Comparison of ENCODE assay signal across 8 cellular contexts in genomic region chr6:135568366-135568765, GRCh38.
DNase-seq lines count a peak whose midpoint lies in the region; ATAC-seq and TF ChIP-seq lines count a peak whose summit lies in the region.

No MANE protein-coding gene starts in this region.

- no peak overlapping the region for H3K27ac Mint-ChIP-seq in CD8-positive, alpha-beta T cell

- DNase-seq in CD8-positive, alpha-beta T cell = peak in 5 of 7 experiments; percentile 15 to 62 (median 28)
- peak in 3 of 5 experiments; percentile 28 to 99 (median 45) for DNase-seq in T-helper 2 cell
- peak; percentile 3 for DNase-seq in globus pallidus (ENCODE audit: low spot score)
- DNase-seq in aorta = peak in 1 of 2 donors; percentile 45
- no peak for DNase-seq in occipital lobe (lab: John Stamatoyannopoulos, UW)
- no peak for DNase-seq in NCI-H2029 treated with DMSO at 0.1 percent for 48 hours (lab: John Stamatoyannopoulos, UW)
- DNase-seq in GM19240 (ENCODE audit: insufficient read length, low spot score) = no peak

- H3K27me3 ChIP-seq in CD8-positive, alpha-beta T cell (ENCODE audit: insufficient read depth, low read length) = no peaks in the 10 kb centered on the region
- H3K27me3 ChIP-seq in aorta (ENCODE audit: control insufficient read depth in 1 of 2, insufficient read depth in 2 of 2, low read length in 1 of 2) = peaks cover 0 to 3% of the 10 kb centered on the region in 2 donors

- H3K4me1 Mint-ChIP-seq in CD8-positive, alpha-beta T cell (ENCODE audit: low read depth) = peaks cover 5% of the 10 kb centered on the region

- CTCF ChIA-PET in CD8-positive, alpha-beta T cell (lab: Charles Lee) = no interaction called here

- peak; percentile 77 for ATAC-seq in CD8-positive, alpha-beta T cell
- ATAC-seq in GM21619 (IDR thresholded peaks at IDR 0.05; ENCODE audit: unreplicated experiment) (peak; percentile 91), aorta (ENCODE audit: low FRiP score) (peak; percentile 60)

- no peaks in the 10 kb centered on the region for H3K36me3 Mint-ChIP-seq in CD8-positive, alpha-beta T cell

- 2 to 6% methylated on average over 3 of the region's 3 CpGs for WGBS in aorta, 2 donors

- H3K4me1 ChIP-seq in CD8-positive, alpha-beta T cell (ENCODE audit: insufficient read depth, low read length) = peaks cover 9% of the 10 kb centered on the region
- no peaks in the 10 kb centered on the region for H3K4me1 ChIP-seq in aorta (ENCODE audit: control insufficient read depth in 1 of 2, insufficient read depth in 2 of 2, low read length in 2 of 2)

- H3K9me3 ChIP-seq in CD8-positive, alpha-beta T cell (ENCODE audit: low read length) = no peaks in the 10 kb centered on the region
- no peaks in the 10 kb centered on the region for H3K9me3 ChIP-seq in aorta (ENCODE audit: control insufficient read depth, low read length)

- POLR2A ChIA-PET in CD8-positive, alpha-beta T cell (lab: Charles Lee) = no interaction called here

- no peak overlapping the region for H3K27ac ChIP-seq in CD8-positive, alpha-beta T cell (ENCODE audit: low read depth, low read length)
- no peak overlapping the region for H3K27ac ChIP-seq in aorta (ENCODE audit: low read depth in 1 of 2, low read length in 2 of 2)

- no peak for TF ChIP-seq CTCF in CD8-positive, alpha-beta T cell (IDR thresholded peaks at IDR 0.05)

- intact Hi-C loops in CD8-positive, alpha-beta T cell (cut with DNase I, micrococcal nuclease) = no loop called here
- intact Hi-C loops in aorta (cut with DNase I) = no loop called here

- no peaks in the 10 kb centered on the region for H3K36me3 ChIP-seq in CD8-positive, alpha-beta T cell (ENCODE audit: insufficient read depth, low read length)
- no peaks in the 10 kb centered on the region for H3K36me3 ChIP-seq in aorta (ENCODE audit: control insufficient read depth in 1 of 2, insufficient read depth in 2 of 2, low read length in 1 of 2)

- H3K4me3 ChIP-seq in CD8-positive, alpha-beta T cell (ENCODE audit: low read depth, low read length) = no peak overlapping the region
- H3K4me3 ChIP-seq in aorta (ENCODE audit: low read length in 2 of 2) = no peak overlapping the region

- no peaks in the 10 kb centered on the region for H3K9me3 Mint-ChIP-seq in CD8-positive, alpha-beta T cell

- H3K4me3 Mint-ChIP-seq in CD8-positive, alpha-beta T cell = no peak overlapping the region

- no peaks in the 10 kb centered on the region for H3K27me3 Mint-ChIP-seq in CD8-positive, alpha-beta T cell (ENCODE audit: low read depth)

Comparison
In these comparisons a context has a peak if more than half of its experiments do, and no peak if none do; other contexts are left out.
1. DNase-seq: peak in CD8-positive, alpha-beta T cell (5 of 7), T-helper 2 cell (3 of 5) and globus pallidus (single experiment); none in occipital lobe (single experiment), NCI-H2029 treated with DMSO at 0.1 percent for 48 hours (single experiment) and GM19240 (single experiment).
2. Peak in every context shown above with its lines, with median percentiles within 50 percentile points of each other: ATAC-seq.